ENCODE assay signal across 1 cellular context in genomic region chr15:67838789-67839332, GRCh38.
TF ChIP-seq lines count a peak whose summit lies in the region.

No MANE protein-coding gene starts in this region.

TF ChIP-seq in HepG2, 621 proteins besides CTCF, POLR2A, EP300 and RAD21 (continued from another document and continues in another):
- TF ChIP-seq TFDP2 (CRISPR knock-in tag; IDR thresholded peaks at IDR 0.05): peak; percentile 76
- no peak for TF ChIP-seq SNAPC5 (CRISPR knock-in tag; IDR thresholded peaks at IDR 0.05; ENCODE audit: borderline replicate concordance)
- peak; percentile 54; the same call in 1 of the 2 replicates for TF ChIP-seq PHF8 (CRISPR knock-in tag; IDR thresholded peaks at IDR 0.05)
- TF ChIP-seq, protein P1, sequence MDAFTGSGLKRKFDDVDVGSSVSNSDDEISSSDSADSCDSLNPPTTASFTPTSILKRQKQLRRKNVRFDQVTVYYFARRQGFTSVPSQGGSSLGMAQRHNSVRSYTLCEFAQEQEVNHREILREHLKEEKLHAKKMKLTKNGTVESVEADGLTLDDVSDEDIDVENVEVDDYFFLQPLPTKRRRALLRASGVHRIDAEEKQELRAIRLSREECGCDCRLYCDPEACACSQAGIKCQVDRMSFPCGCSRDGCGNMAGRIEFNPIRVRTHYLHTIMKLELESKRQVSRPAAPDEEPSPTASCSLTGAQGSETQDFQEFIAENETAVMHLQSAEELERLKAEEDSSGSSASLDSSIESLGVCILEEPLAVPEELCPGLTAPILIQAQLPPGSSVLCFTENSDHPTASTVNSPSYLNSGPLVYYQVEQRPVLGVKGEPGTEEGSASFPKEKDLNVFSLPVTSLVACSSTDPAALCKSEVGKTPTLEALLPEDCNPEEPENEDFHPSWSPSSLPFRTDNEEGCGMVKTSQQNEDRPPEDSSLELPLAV (CRISPR knock-in tag; conservative IDR thresholded peaks at IDR 0.05; ENCODE audit: low read depth): no peak
- no peak for TF ChIP-seq ZNF337 (CRISPR knock-in tag; IDR thresholded peaks at IDR 0.05; ENCODE audit: borderline replicate concordance, low read depth)
- TF ChIP-seq ZNF740 (CRISPR knock-in tag; IDR thresholded peaks at IDR 0.05): no peak
- no peak for TF ChIP-seq KLF11 (CRISPR knock-in tag; IDR thresholded peaks at IDR 0.05)
- no peak for TF ChIP-seq MEIS2 (CRISPR knock-in tag; IDR thresholded peaks at IDR 0.05)
- peak; percentile 84 for TF ChIP-seq RNF2 (conservative IDR thresholded peaks at IDR 0.05; ENCODE audit: low read depth)
- TF ChIP-seq RBAK (CRISPR knock-in tag; IDR thresholded peaks at IDR 0.05): no peak
- TF ChIP-seq U2AF1 (optimal IDR thresholded peaks at IDR 0.05; ENCODE audit: low read depth, low read length): no peak
- TF ChIP-seq, protein P2, sequence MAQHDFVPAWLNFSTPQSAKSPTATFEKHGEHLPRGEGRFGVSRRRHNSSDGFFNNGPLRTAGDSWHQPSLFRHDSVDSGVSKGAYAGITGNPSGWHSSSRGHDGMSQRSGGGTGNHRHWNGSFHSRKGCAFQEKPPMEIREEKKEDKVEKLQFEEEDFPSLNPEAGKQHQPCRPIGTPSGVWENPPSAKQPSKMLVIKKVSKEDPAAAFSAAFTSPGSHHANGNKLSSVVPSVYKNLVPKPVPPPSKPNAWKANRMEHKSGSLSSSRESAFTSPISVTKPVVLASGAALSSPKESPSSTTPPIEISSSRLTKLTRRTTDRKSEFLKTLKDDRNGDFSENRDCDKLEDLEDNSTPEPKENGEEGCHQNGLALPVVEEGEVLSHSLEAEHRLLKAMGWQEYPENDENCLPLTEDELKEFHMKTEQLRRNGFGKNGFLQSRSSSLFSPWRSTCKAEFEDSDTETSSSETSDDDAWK (CRISPR knock-in tag; IDR thresholded peaks at IDR 0.05): no peak
- no peak for TF ChIP-seq PLRG1 (conservative IDR thresholded peaks at IDR 0.05)
- no peak for TF ChIP-seq ZNF761 (CRISPR knock-in tag; conservative IDR thresholded peaks at IDR 0.05)
- TF ChIP-seq ZFP62 (CRISPR knock-in tag; IDR thresholded peaks at IDR 0.05): no peak
- 0 out of 2 replicates have a peak, but pooled peaks have one; percentile 17 for TF ChIP-seq MED1 (CRISPR knock-in tag; IDR thresholded peaks at IDR 0.05)
- no peak for TF ChIP-seq JDP2 (CRISPR knock-in tag; IDR thresholded peaks at IDR 0.05; ENCODE audit: borderline replicate concordance)
- TF ChIP-seq ZMYM4 (CRISPR knock-in tag; IDR thresholded peaks at IDR 0.05): 0 out of 2 replicates have a peak, but pooled peaks have one; percentile 26
- TF ChIP-seq ZSCAN31 (CRISPR knock-in tag; IDR thresholded peaks at IDR 0.05; ENCODE audit: low read depth): peak; percentile 87; the same call in 1 of the 2 replicates
- TF ChIP-seq JARID2 (CRISPR knock-in tag; IDR thresholded peaks at IDR 0.05; ENCODE audit: insufficient replicate concordance): no peak
- TF ChIP-seq, protein P3, sequence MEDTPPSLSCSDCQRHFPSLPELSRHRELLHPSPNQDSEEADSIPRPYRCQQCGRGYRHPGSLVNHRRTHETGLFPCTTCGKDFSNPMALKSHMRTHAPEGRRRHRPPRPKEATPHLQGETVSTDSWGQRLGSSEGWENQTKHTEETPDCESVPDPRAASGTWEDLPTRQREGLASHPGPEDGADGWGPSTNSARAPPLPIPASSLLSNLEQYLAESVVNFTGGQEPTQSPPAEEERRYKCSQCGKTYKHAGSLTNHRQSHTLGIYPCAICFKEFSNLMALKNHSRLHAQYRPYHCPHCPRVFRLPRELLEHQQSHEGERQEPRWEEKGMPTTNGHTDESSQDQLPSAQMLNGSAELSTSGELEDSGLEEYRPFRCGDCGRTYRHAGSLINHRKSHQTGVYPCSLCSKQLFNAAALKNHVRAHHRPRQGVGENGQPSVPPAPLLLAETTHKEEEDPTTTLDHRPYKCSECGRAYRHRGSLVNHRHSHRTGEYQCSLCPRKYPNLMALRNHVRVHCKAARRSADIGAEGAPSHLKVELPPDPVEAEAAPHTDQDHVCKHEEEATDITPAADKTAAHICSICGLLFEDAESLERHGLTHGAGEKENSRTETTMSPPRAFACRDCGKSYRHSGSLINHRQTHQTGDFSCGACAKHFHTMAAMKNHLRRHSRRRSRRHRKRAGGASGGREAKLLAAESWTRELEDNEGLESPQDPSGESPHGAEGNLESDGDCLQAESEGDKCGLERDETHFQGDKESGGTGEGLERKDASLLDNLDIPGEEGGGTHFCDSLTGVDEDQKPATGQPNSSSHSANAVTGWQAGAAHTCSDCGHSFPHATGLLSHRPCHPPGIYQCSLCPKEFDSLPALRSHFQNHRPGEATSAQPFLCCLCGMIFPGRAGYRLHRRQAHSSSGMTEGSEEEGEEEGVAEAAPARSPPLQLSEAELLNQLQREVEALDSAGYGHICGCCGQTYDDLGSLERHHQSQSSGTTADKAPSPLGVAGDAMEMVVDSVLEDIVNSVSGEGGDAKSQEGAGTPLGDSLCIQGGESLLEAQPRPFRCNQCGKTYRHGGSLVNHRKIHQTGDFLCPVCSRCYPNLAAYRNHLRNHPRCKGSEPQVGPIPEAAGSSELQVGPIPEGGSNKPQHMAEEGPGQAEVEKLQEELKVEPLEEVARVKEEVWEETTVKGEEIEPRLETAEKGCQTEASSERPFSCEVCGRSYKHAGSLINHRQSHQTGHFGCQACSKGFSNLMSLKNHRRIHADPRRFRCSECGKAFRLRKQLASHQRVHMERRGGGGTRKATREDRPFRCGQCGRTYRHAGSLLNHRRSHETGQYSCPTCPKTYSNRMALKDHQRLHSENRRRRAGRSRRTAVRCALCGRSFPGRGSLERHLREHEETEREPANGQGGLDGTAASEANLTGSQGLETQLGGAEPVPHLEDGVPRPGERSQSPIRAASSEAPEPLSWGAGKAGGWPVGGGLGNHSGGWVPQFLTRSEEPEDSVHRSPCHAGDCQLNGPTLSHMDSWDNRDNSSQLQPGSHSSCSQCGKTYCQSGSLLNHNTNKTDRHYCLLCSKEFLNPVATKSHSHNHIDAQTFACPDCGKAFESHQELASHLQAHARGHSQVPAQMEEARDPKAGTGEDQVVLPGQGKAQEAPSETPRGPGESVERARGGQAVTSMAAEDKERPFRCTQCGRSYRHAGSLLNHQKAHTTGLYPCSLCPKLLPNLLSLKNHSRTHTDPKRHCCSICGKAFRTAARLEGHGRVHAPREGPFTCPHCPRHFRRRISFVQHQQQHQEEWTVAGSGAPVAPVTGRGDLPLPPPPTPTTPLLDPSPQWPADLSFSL (CRISPR knock-in tag; IDR thresholded peaks at IDR 0.05): no peak
- TF ChIP-seq, protein P4, sequence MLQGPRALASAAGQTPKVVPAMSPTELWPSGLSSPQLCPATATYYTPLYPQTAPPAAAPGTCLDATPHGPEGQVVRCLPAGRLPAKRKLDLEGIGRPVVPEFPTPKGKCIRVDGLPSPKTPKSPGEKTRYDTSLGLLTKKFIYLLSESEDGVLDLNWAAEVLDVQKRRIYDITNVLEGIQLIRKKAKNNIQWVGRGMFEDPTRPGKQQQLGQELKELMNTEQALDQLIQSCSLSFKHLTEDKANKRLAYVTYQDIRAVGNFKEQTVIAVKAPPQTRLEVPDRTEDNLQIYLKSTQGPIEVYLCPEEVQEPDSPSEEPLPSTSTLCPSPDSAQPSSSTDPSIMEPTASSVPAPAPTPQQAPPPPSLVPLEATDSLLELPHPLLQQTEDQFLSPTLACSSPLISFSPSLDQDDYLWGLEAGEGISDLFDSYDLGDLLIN (CRISPR knock-in tag; IDR thresholded peaks at IDR 0.05; ENCODE audit: borderline replicate concordance): no peak
- TF ChIP-seq, protein P5, sequence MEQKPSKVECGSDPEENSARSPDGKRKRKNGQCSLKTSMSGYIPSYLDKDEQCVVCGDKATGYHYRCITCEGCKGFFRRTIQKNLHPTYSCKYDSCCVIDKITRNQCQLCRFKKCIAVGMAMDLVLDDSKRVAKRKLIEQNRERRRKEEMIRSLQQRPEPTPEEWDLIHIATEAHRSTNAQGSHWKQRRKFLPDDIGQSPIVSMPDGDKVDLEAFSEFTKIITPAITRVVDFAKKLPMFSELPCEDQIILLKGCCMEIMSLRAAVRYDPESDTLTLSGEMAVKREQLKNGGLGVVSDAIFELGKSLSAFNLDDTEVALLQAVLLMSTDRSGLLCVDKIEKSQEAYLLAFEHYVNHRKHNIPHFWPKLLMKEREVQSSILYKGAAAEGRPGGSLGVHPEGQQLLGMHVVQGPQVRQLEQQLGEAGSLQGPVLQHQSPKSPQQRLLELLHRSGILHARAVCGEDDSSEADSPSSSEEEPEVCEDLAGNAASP (CRISPR knock-in tag; IDR thresholded peaks at IDR 0.05; ENCODE audit: borderline replicate concordance): peak; percentile 37; the same call in 1 of the 2 replicates
- TF ChIP-seq ZNF629 (CRISPR knock-in tag; conservative IDR thresholded peaks at IDR 0.05): 0 out of 2 replicates have a peak, but pooled peaks have one; percentile 4
- no peak for TF ChIP-seq HOXD1 (CRISPR knock-in tag; IDR thresholded peaks at IDR 0.05)
- no peak for TF ChIP-seq PRPF4 (IDR thresholded peaks at IDR 0.05; ENCODE audit: low read depth, low read length, poor library complexity, severe bottlenecking)
- no peak for TF ChIP-seq ZFP36L1 (CRISPR knock-in tag; IDR thresholded peaks at IDR 0.05)
- no peak for TF ChIP-seq ZNF251 (CRISPR knock-in tag; IDR thresholded peaks at IDR 0.05)
- TF ChIP-seq NR2C2 (CRISPR knock-in tag; IDR thresholded peaks at IDR 0.05; ENCODE audit: borderline replicate concordance): no peak
- TF ChIP-seq, protein P6, sequence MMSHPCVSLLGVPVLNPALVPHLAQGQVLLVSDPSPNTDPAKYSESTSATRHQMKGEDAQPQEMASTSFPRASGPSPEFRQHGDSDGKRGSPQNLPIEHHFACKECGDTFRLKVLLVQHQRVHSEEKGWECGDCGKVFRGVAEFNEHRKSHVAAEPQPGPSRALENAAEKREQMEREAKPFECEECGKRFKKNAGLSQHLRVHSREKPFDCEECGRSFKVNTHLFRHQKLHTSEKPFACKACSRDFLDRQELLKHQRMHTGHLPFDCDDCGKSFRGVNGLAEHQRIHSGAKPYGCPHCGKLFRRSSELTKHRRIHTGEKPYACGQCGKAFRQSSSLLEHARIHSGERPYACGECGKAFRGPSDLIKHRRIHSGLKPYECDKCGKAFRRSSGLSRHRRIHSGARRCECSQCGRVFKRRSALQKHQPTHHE (CRISPR knock-in tag; IDR thresholded peaks at IDR 0.05; ENCODE audit: borderline replicate concordance): no peak
- peak; percentile 50; the same call in 1 of the 2 replicates for TF ChIP-seq ZNF292 (CRISPR knock-in tag; IDR thresholded peaks at IDR 0.05; ENCODE audit: borderline replicate concordance, low read depth)
- TF ChIP-seq, protein P7, sequence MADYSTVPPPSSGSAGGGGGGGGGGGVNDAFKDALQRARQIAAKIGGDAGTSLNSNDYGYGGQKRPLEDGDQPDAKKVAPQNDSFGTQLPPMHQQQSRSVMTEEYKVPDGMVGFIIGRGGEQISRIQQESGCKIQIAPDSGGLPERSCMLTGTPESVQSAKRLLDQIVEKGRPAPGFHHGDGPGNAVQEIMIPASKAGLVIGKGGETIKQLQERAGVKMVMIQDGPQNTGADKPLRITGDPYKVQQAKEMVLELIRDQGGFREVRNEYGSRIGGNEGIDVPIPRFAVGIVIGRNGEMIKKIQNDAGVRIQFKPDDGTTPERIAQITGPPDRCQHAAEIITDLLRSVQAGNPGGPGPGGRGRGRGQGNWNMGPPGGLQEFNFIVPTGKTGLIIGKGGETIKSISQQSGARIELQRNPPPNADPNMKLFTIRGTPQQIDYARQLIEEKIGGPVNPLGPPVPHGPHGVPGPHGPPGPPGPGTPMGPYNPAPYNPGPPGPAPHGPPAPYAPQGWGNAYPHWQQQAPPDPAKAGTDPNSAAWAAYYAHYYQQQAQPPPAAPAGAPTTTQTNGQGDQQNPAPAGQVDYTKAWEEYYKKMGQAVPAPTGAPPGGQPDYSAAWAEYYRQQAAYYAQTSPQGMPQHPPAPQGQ (CRISPR knock-in tag; IDR thresholded peaks at IDR 0.05; ENCODE audit: borderline replicate concordance): no peak
- TF ChIP-seq TGIF2 (CRISPR knock-in tag; IDR thresholded peaks at IDR 0.05): peak; percentile 28; the same call in 1 of the 2 replicates
- TF ChIP-seq, protein P8, sequence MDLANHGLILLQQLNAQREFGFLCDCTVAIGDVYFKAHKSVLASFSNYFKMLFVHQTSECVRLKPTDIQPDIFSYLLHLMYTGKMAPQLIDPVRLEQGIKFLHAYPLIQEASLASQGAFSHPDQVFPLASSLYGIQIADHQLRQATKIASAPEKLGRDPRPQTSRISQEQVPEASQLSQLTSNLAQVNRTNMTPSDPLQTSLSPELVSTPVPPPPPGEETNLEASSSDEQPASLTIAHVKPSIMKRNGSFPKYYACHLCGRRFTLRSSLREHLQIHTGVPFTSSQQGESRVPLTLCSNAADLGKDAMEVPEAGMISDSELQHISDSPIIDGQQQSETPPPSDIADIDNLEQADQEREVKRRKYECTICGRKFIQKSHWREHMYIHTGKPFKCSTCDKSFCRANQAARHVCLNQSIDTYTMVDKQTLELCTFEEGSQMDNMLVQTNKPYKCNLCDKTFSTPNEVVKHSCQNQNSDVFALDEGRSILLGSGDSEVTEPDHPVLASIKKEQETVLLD (CRISPR knock-in tag; IDR thresholded peaks at IDR 0.05; ENCODE audit: low read depth): 0 out of 2 replicates have a peak, but pooled peaks have one; percentile 25
- TF ChIP-seq GFI1 (CRISPR knock-in tag; IDR thresholded peaks at IDR 0.05; ENCODE audit: borderline replicate concordance): no peak
- TF ChIP-seq ZNF331 (CRISPR knock-in tag; IDR thresholded peaks at IDR 0.05): peak; percentile 70; the same call in 1 of the 2 replicates
- no peak for TF ChIP-seq TBP (CRISPR knock-in tag; IDR thresholded peaks at IDR 0.05)
- TF ChIP-seq ZNF24 (IDR thresholded peaks at IDR 0.05): no peak
- no peak for TF ChIP-seq CHCHD3 (CRISPR knock-in tag; IDR thresholded peaks at IDR 0.05)
- TF ChIP-seq ZNF550 (CRISPR knock-in tag; IDR thresholded peaks at IDR 0.05; ENCODE audit: borderline replicate concordance): no peak
- TF ChIP-seq ZNF850 (CRISPR knock-in tag; conservative IDR thresholded peaks at IDR 0.05): no peak
- TF ChIP-seq HCFC1 (IDR thresholded peaks at IDR 0.05; ENCODE audit: low read depth, low read length): no peak
- no peak for TF ChIP-seq TCF12 (IDR thresholded peaks at IDR 0.05)
- TF ChIP-seq TCF12 (CRISPR knock-in tag; IDR thresholded peaks at IDR 0.05): no peak
- TF ChIP-seq KLF6 (CRISPR knock-in tag; IDR thresholded peaks at IDR 0.05): no peak
- TF ChIP-seq, protein P9, sequence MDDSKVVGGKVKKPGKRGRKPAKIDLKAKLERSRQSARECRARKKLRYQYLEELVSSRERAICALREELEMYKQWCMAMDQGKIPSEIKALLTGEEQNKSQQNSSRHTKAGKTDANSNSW (CRISPR knock-in tag; IDR thresholded peaks at IDR 0.05; ENCODE audit: borderline replicate concordance): no peak
